28 cellular contexts compared by ENCODE assay signal in genomic region chr14:76252471-76252870, GRCh38.
"Had no signal": no experiment of that assay in that cellular context is flagged by ENCODE, and none has a peak within 500 bp of the region (broad histone marks: within the 10 kb centered on the region; RNA-seq: fewer than 3 reads in every experiment).

No MANE protein-coding gene starts in this region.

- FAIRE-seq: colon, endometrium, endothelial cell of umbilical vein, frontal cortex had no signal

- H2AFZ ChIP-seq: hepatocyte had no signal

- H3K27me3 ChIP-seq: colonic mucosa, dorsolateral prefrontal cortex, gastrocnemius medialis, gastroesophageal sphincter, heart left ventricle had no signal

- H3K9me3 ChIP-seq: colonic mucosa, esophagus squamous epithelium, gastrocnemius medialis, gastroesophageal sphincter, heart left ventricle, heart right ventricle had no signal

- DNase-seq: colonic mucosa; cortex of kidney; dermis blood vessel endothelial cell; dorsolateral prefrontal cortex; effector CD4-positive, alpha-beta T cell; effector CD8-positive, alpha-beta T cell; effector memory CD4-positive, alpha-beta T cell; effector memory CD8-positive, alpha-beta T cell; endodermal cell; erythroblast; esophagus squamous epithelium; foreskin fibroblast; foreskin keratinocyte; foreskin melanocyte; gastrocnemius medialis; glutamatergic neuron; head of caudate nucleus; heart left ventricle; heart right ventricle had no signal

- H3K4me3 ChIP-seq: colonic mucosa, coronary artery, dorsolateral prefrontal cortex, esophagus squamous epithelium, gastrocnemius medialis, gastroesophageal sphincter, heart left ventricle, heart right ventricle, hepatocyte had no signal

- H3K27ac ChIP-seq: colonic mucosa, coronary artery, dorsolateral prefrontal cortex, epithelial cell of prostate, esophagus squamous epithelium, foreskin keratinocyte, gastrocnemius medialis, gastroesophageal sphincter, heart left ventricle, heart right ventricle, hepatocyte had no signal

- H3K4me2 ChIP-seq: hepatocyte had no signal

- H3K36me3 ChIP-seq: colonic mucosa, esophagus squamous epithelium, gastrocnemius medialis, gastroesophageal sphincter, heart left ventricle, heart right ventricle had no signal

- ATAC-seq: effector memory CD8-positive, alpha-beta T cell; esophagus mucosa; foreskin keratinocyte; gastrocnemius medialis; gastroesophageal sphincter; heart left ventricle; heart right ventricle had no signal

- H3K79me2 ChIP-seq: hepatocyte had no signal

- H3K4me1 ChIP-seq: colonic mucosa, esophagus squamous epithelium, foreskin keratinocyte, gastrocnemius medialis, gastroesophageal sphincter had no signal
